In genomic region chr1:66937529-66938234, GRCh38 we compare ENCODE assay signal across 20 cellular contexts. TPM values are rescaled to one million over a fixed set of nuclear protein-coding genes. Genes with fewer than 3 reads are reported as not detected.
DNase-seq lines count a peak whose midpoint lies in the region; ATAC-seq, FAIRE-seq and TF ChIP-seq lines count a peak whose summit lies in the region.
"Had no signal": no experiment of that assay in that cellular context is flagged by ENCODE, and none has a peak within 500 bp of the region (broad histone marks: within the 10 kb centered on the region; RNA-seq: fewer than 3 reads in every experiment).

No MANE protein-coding gene starts in this region.

- H2AFZ ChIP-seq in Loucy (ENCODE audit: low read length), result no peak overlapping the region
- no peak overlapping the region for H2AFZ ChIP-seq in Karpas-422 (ENCODE audit: low read length)

- H3K79me2 ChIP-seq in Loucy (ENCODE audit: insufficient read depth, low read length) (peaks cover 99% of the 10 kb centered on the region), Karpas-422 (ENCODE audit: low read length) (peaks cover 100% of the 10 kb centered on the region)

- H3K9ac ChIP-seq in Loucy (ENCODE audit: low read depth, low read length, poor library complexity, severe bottlenecking) (no peak overlapping the region), Karpas-422 (ENCODE audit: low read length) (no peak overlapping the region)

- TF ChIP-seq POLR2A in upper lobe of left lung (IDR thresholded peaks at IDR 0.05), result no peak

- FAIRE-seq in small intestine (lab: Jason Lieb, UNC), result no peak
- FAIRE-seq: kidney had no signal

- H3K9me3 ChIP-seq in Loucy (ENCODE audit: insufficient read depth, low read depth, low read length) (no peaks in the 10 kb centered on the region), small intestine (ENCODE audit: control insufficient read depth, low read depth) (no peaks in the 10 kb centered on the region), upper lobe of left lung (no peaks in the 10 kb centered on the region), Karpas-422 (ENCODE audit: low read length) (no peaks in the 10 kb centered on the region)
- H3K9me3 ChIP-seq: breast epithelium, SJSA1 had no signal

- peaks cover 0 to 1% of the 10 kb centered on the region in 2 donors for H3K9me3 Mint-ChIP-seq in activated T-cell treated with anti-CD3 and anti-CD28 coated beads, Interleukin-2, amount 50 U/mL, for 72 hours
- H3K9me3 Mint-ChIP-seq in activated T-cell treated with anti-CD3 and anti-CD28 coated beads, Interleukin-2, amount 50 U/mL, for 4 hours, result no peaks in the 10 kb centered on the region
- H3K9me3 Mint-ChIP-seq in effector memory CD8-positive, alpha-beta T cell, result no peaks in the 10 kb centered on the region
- H3K9me3 Mint-ChIP-seq: IgD-negative memory B cell; nephron progenitor cell; stimulated activated naive B cell treated with anti-CD40 and anti-IgM and Interleukin-4, amounts not matched to agents 10 μg/mL and 1 μg/mL and 100 μg/mL, for 72 hours; type B pancreatic cell had no signal

- H3K36me3 ChIP-seq in Loucy (ENCODE audit: insufficient read depth, low read length) (peaks cover 16% of the 10 kb centered on the region), small intestine (ENCODE audit: control insufficient read depth in 2 of 2, insufficient read depth in 2 of 2, low read length in 2 of 2) (no peaks in the 10 kb centered on the region), upper lobe of left lung (peaks cover 0 to 4% (median 0%) of the 10 kb centered on the region in 4 donors), Karpas-422 (ENCODE audit: insufficient read depth, low read length) (peaks cover 26% of the 10 kb centered on the region)
- H3K36me3 ChIP-seq: breast epithelium had no signal

- H3K27me3 Mint-ChIP-seq in activated T-cell treated with anti-CD3 and anti-CD28 coated beads, Interleukin-2, amount 50 U/mL, for 72 hours (ENCODE audit: low read depth), result no peaks in the 10 kb centered on the region
- no peaks in the 10 kb centered on the region for H3K27me3 Mint-ChIP-seq in activated T-cell treated with anti-CD3 and anti-CD28 coated beads, Interleukin-2, amount 50 U/mL, for 4 hours (ENCODE audit: low read depth)
- H3K27me3 Mint-ChIP-seq in effector memory CD8-positive, alpha-beta T cell, result no peaks in the 10 kb centered on the region
- H3K27me3 Mint-ChIP-seq: IgD-negative memory B cell; stimulated activated naive B cell treated with anti-CD40 and anti-IgM and Interleukin-4, amounts not matched to agents 10 μg/mL and 1 μg/mL and 100 μg/mL, for 72 hours; type B pancreatic cell had no signal

- H3K4me1 ChIP-seq in Loucy (ENCODE audit: insufficient read depth, low read length, poor library complexity, severe bottlenecking) (peaks cover 46% of the 10 kb centered on the region), small intestine (ENCODE audit: control insufficient read depth in 2 of 2, insufficient read depth in 1 of 2, low read depth in 1 of 2, low read length in 1 of 2) (peaks cover 6% of the 10 kb centered on the region in 2 donors), upper lobe of left lung (peaks cover 27 to 68% (median 51%) of the 10 kb centered on the region in 4 donors), Karpas-422 (ENCODE audit: low read length) (peaks cover 63% of the 10 kb centered on the region)

- no peak for TF ChIP-seq CTCF in Loucy (conservative IDR thresholded peaks at IDR 0.05; ENCODE audit: low read length)
- no peak for TF ChIP-seq CTCF in upper lobe of left lung (IDR thresholded peaks at IDR 0.05)

- H3K4me3 Mint-ChIP-seq in activated T-cell treated with anti-CD3 and anti-CD28 coated beads, Interleukin-2, amount 50 U/mL, for 72 hours, result peak overlapping the region; percentile 45
- no peak overlapping the region for H3K4me3 Mint-ChIP-seq in activated T-cell treated with anti-CD3 and anti-CD28 coated beads, Interleukin-2, amount 50 U/mL, for 4 hours
- H3K4me3 Mint-ChIP-seq in effector memory CD8-positive, alpha-beta T cell, result peak overlapping the region; percentile 55 to 59
- H3K4me3 Mint-ChIP-seq: nephron progenitor cell; stimulated activated naive B cell treated with anti-CD40 and anti-IgM and Interleukin-4, amounts not matched to agents 10 μg/mL and 1 μg/mL and 100 μg/mL, for 72 hours; type B pancreatic cell had no signal

- ATAC-seq in activated T-cell treated with anti-CD3 and anti-CD28 coated beads, Interleukin-2, amount 50 U/mL, for 72 hours (replicated peaks in 1 of 2), result no peak
- no peak for ATAC-seq in activated T-cell treated with anti-CD3 and anti-CD28 coated beads, Interleukin-2, amount 50 U/mL, for 4 hours
- ATAC-seq in effector memory CD8-positive, alpha-beta T cell (replicated peaks), result no peak
- ATAC-seq in upper lobe of left lung (ENCODE audit: low FRiP score in 2 of 2), result no peak
- ATAC-seq: activated CD4-positive, CD25-positive, alpha-beta regulatory T cell treated with anti-CD3 and anti-CD28 coated beads, Interleukin-2, amount 50 U/mL, for 24 hours; stimulated activated naive B cell treated with anti-CD40 and anti-IgM and Interleukin-4, amounts not matched to agents 10 μg/mL and 1 μg/mL and 100 μg/mL, for 72 hours had no signal

- WGBS in small intestine, 3 donors, result 0 to 3% (median 0%) methylated on average over 1 of the region's 1 CpG
- 0 to 18% methylated on average over 1 of the region's 1 CpG for WGBS in upper lobe of left lung, 2 donors

- TF ChIP-seq EP300 in upper lobe of left lung (IDR thresholded peaks at IDR 0.05), result no peak

- H3K4me2 ChIP-seq in Loucy (ENCODE audit: low read depth, low read length, poor library complexity, severe bottlenecking) (peak overlapping the region; percentile 47), Karpas-422 (ENCODE audit: low read depth, low read length, poor library complexity, severe bottlenecking) (no peak overlapping the region)

- peak overlapping the region; percentile 82 for H3K27ac Mint-ChIP-seq in activated T-cell treated with anti-CD3 and anti-CD28 coated beads, Interleukin-2, amount 50 U/mL, for 72 hours
- H3K27ac Mint-ChIP-seq in effector memory CD8-positive, alpha-beta T cell, result peak overlapping the region; percentile 19 to 62
- H3K27ac Mint-ChIP-seq: stimulated activated naive B cell treated with anti-CD40 and anti-IgM and Interleukin-4, amounts not matched to agents 10 μg/mL and 1 μg/mL and 100 μg/mL, for 72 hours; type B pancreatic cell had no signal

- H4K20me1 ChIP-seq in Loucy (ENCODE audit: insufficient read depth, low read length, poor library complexity, severe bottlenecking) (peaks cover 81% of the 10 kb centered on the region), Karpas-422 (ENCODE audit: insufficient read depth, low read depth, low read length) (no peaks in the 10 kb centered on the region)

- H3K9me2 ChIP-seq in Loucy (replicated peaks; ENCODE audit: low read depth, low read length), result no peaks in the 10 kb centered on the region
- no peaks in the 10 kb centered on the region for H3K9me2 ChIP-seq in Karpas-422 (replicated peaks; ENCODE audit: insufficient read depth, low read length)

- H3K4me1 Mint-ChIP-seq in activated T-cell treated with anti-CD3 and anti-CD28 coated beads, Interleukin-2, amount 50 U/mL, for 72 hours (ENCODE audit: low read depth), result peaks cover 95% of the 10 kb centered on the region
- peaks cover 79% of the 10 kb centered on the region for H3K4me1 Mint-ChIP-seq in activated T-cell treated with anti-CD3 and anti-CD28 coated beads, Interleukin-2, amount 50 U/mL, for 4 hours (ENCODE audit: low read depth)
- peaks cover 30 to 87% of the 10 kb centered on the region in 2 donors for H3K4me1 Mint-ChIP-seq in effector memory CD8-positive, alpha-beta T cell (ENCODE audit: low read depth in 2 of 2)

- H3F3A ChIP-seq in Loucy (ENCODE audit: low read depth), result no peaks in the 10 kb centered on the region

- H3K36me3 Mint-ChIP-seq in activated T-cell treated with anti-CD3 and anti-CD28 coated beads, Interleukin-2, amount 50 U/mL, for 72 hours (ENCODE audit: insufficient read depth in 2 of 2), result peaks cover 2 to 12% of the 10 kb centered on the region in 2 donors
- H3K36me3 Mint-ChIP-seq in activated T-cell treated with anti-CD3 and anti-CD28 coated beads, Interleukin-2, amount 50 U/mL, for 4 hours (ENCODE audit: insufficient read depth), result peaks cover 9% of the 10 kb centered on the region
- peaks cover 25% of the 10 kb centered on the region for H3K36me3 Mint-ChIP-seq in effector memory CD8-positive, alpha-beta T cell (ENCODE audit: insufficient read depth)

- H3K27me3 ChIP-seq in Loucy (ENCODE audit: insufficient read depth, low read length, poor library complexity, severe bottlenecking) (no peaks in the 10 kb centered on the region), small intestine (ENCODE audit: control insufficient read depth in 2 of 2, insufficient read depth in 2 of 2, low read length in 2 of 2) (no peaks in the 10 kb centered on the region), upper lobe of left lung (no peaks in the 10 kb centered on the region), Karpas-422 (ENCODE audit: low read length) (no peaks in the 10 kb centered on the region)
- H3K27me3 ChIP-seq: breast epithelium, SJSA1 had no signal

- DNase-seq in activated T-cell treated with anti-CD3 and anti-CD28 coated beads, Interleukin-2, amount 50 U/mL, for 72 hours, result no peak
- DNase-seq in activated T-cell treated with anti-CD3 and anti-CD28 coated beads, Interleukin-2, amount 50 U/mL, for 4 hours, result no peak
- no peak for DNase-seq in effector memory CD8-positive, alpha-beta T cell
- DNase-seq in small intestine (peak; percentile 66), A172 (ENCODE audit: low spot score) (no peak), upper lobe of left lung (no peak), Karpas-422 (no peak)
- DNase-seq: kidney; mesenchymal stem cell; NCI-H2029; NCI-H510A treated with DMSO at 0.1 percent for 48 hours; nephron progenitor cell; stimulated activated CD4-positive, alpha-beta T cell treated with anti-CD3 and anti-CD28 coated beads, Interleukin-12 subunit alpha, Interleukin-12 subunit beta, amount 100 ng/mL, for 4 hours; stimulated activated naive B cell treated with anti-CD40 and anti-IgM and Interleukin-4, amounts not matched to agents 10 μg/mL and 1 μg/mL and 100 μg/mL, for 72 hours had no signal

- H3K4me3 ChIP-seq in Loucy (ENCODE audit: low read length, poor library complexity, severe bottlenecking), result peak overlapping the region; percentile 15
- H3K4me3 ChIP-seq in small intestine (ENCODE audit: low read depth in 1 of 2, low read length in 2 of 2), result no peak overlapping the region
- no peak overlapping the region for H3K4me3 ChIP-seq in upper lobe of left lung
- H3K4me3 ChIP-seq in Karpas-422 (ENCODE audit: low read length), result no peak overlapping the region
- H3K4me3 ChIP-seq: breast epithelium, SJSA1 had no signal

- H3K27ac ChIP-seq in small intestine (ENCODE audit: low read depth in 1 of 2, low read length in 1 of 2), result no peak overlapping the region
- H3K27ac ChIP-seq in upper lobe of left lung, result no peak overlapping the region
- no peak overlapping the region for H3K27ac ChIP-seq in Karpas-422 (ENCODE audit: low read length)
- H3K27ac ChIP-seq: breast epithelium had no signal

RNA-seq across cellular contexts. Expression of gene MIER1, which starts 12.9 kb away (rescaled TPM):
- 10 to 100 TPM; 60.0 to 60.1 TPM for total RNA-seq in activated T-cell treated with anti-CD3 and anti-CD28 coated beads, Interleukin-2, amount 50 U/mL, for 72 hours
- total RNA-seq in activated T-cell treated with anti-CD3 and anti-CD28 coated beads, Interleukin-2, amount 50 U/mL, for 4 hours, result 10 to 100 TPM; 60.5 to 70.1 (median 64.2) TPM
- 10 to 100 TPM; 13.0 to 21.5 (median 15.1) TPM for polyA plus RNA-seq in small intestine
- 36.1 and 41.1 TPM in 2 replicates for total RNA-seq in A172 (2014; rRNA removed; shearing (Covaris generic))
- 10 to 100 TPM; 16.9 to 56.4 (median 28.5) TPM for total RNA-seq in upper lobe of left lung
- 19.3 and 29.2 TPM in 2 replicates for total RNA-seq in Karpas-422 (2014; rRNA removed; shearing (Covaris generic); ENCODE audit: low replicate concordance)

RNA-seq across cellular contexts. Expression of gene DNAI4, which starts 13.0 kb away (rescaled TPM):
- total RNA-seq in activated T-cell treated with anti-CD3 and anti-CD28 coated beads, Interleukin-2, amount 50 U/mL, for 72 hours, result 1 to 10 TPM; 1.8 to 3.1 TPM
- total RNA-seq in activated T-cell treated with anti-CD3 and anti-CD28 coated beads, Interleukin-2, amount 50 U/mL, for 4 hours, result 1 to 10 TPM; 1.2 to 2.6 (median 1.3) TPM
- 1 to 10 TPM in 1 of 3 donors, under 1 TPM in 2; 0.54 to 1.1 (median 0.81) TPM for polyA plus RNA-seq in small intestine
- 0.93 and 1.5 TPM in 2 replicates for total RNA-seq in A172 (2014; rRNA removed; shearing (Covaris generic))
- 10 to 100 TPM in 3 of 6 donors, 1 to 10 TPM in 3; 7.3 to 32.5 (median 10.3) TPM for total RNA-seq in upper lobe of left lung
- total RNA-seq in Karpas-422 (2014; rRNA removed; shearing (Covaris generic); ENCODE audit: low replicate concordance), result 0.48 and 0.97 TPM in 2 replicates
